ENCODE assay signal across 22 cellular contexts in genomic region chr18:9055626-9056025, GRCh38. TPM values are rescaled to one million over a fixed set of nuclear protein-coding genes. Genes with fewer than 3 reads are reported as not detected.
A peak's percentile ranks its signal among the peaks of the same experiment; 100 is the strongest.
DNase-seq lines count a peak whose midpoint lies in the region; ATAC-seq and TF ChIP-seq lines count a peak whose summit lies in the region.
"Had no signal": no experiment of that assay in that cellular context is flagged by ENCODE, and none has a peak within 500 bp of the region (broad histone marks: within the 10 kb centered on the region; RNA-seq: fewer than 3 reads in every experiment).

No MANE protein-coding gene starts in this region.

- H3K9me3 ChIP-seq in RWPE2 (ENCODE audit: severe bottlenecking) (peaks cover 2% of the 10 kb centered on the region), osteoblast (ENCODE audit: low read depth, low read length) (peaks cover 6% of the 10 kb centered on the region)
- H3K9me3 ChIP-seq: adrenal gland had no signal

- DNase-seq in RWPE2 (ENCODE audit: low spot score) (no peak), epithelial cell of prostate (ENCODE audit: low read depth, low spot score) (no peak), osteoblast (ENCODE audit: insufficient read length, low spot score, missing footprints) (no peak), GM19240 (ENCODE audit: insufficient read length, low spot score) (no peak), GM03348 (ENCODE audit: low spot score) (no peak), HK-2 (ENCODE audit: unreplicated experiment) (no peak)
- DNase-seq: activated CD4-positive, alpha-beta T cell treated with anti-CD3 and anti-CD28 coated beads for 36 hours; activated effector memory CD4-positive, alpha-beta T cell treated with anti-CD3 and anti-CD28 coated beads, Interleukin-2, amount 50 U/mL, for 16 hours; adrenal gland; DMS153; H7; midbrain; NCI-H1436 treated with DMSO at 0.1 percent for 48 hours; NCI-H2171; NCI-H748 treated with DMSO at 0.1 percent for 48 hours; Peyer's patch; retina; stimulated activated naive CD4-positive, alpha-beta T cell treated with Interleukin-2 at 50 U/mL for 16 hours had no signal

- H3K36me3 ChIP-seq in RWPE2 (ENCODE audit: low read depth): no peaks in the 10 kb centered on the region
- H3K36me3 ChIP-seq in osteoblast (ENCODE audit: insufficient read depth, low read length): no peaks in the 10 kb centered on the region
- H3K36me3 ChIP-seq: adrenal gland, cardiac muscle cell, Peyer's patch, upper lobe of left lung had no signal

- no peaks in the 10 kb centered on the region for H3K79me2 ChIP-seq in osteoblast (ENCODE audit: insufficient read depth, low read length)

- H4K20me1 ChIP-seq in osteoblast (ENCODE audit: insufficient read depth, low read length): no peaks in the 10 kb centered on the region

- H3K4me1 ChIP-seq in RWPE2 (ENCODE audit: insufficient read depth, poor library complexity, severe bottlenecking): peaks cover 16% of the 10 kb centered on the region
- H3K4me1 ChIP-seq in osteoblast (ENCODE audit: insufficient read depth, low read length): peaks cover 8% of the 10 kb centered on the region
- H3K4me1 ChIP-seq: Peyer's patch had no signal

- ATAC-seq in GM18907 (IDR thresholded peaks at IDR 0.05; ENCODE audit: unreplicated experiment): peak; percentile 8
- peak; percentile 61 for ATAC-seq in RWPE2 (ENCODE audit: low read depth)
- no peak for ATAC-seq in GM18873 (IDR thresholded peaks at IDR 0.05; ENCODE audit: low FRiP score, unreplicated experiment)

- H2AFZ ChIP-seq in osteoblast (ENCODE audit: low read length): no peak overlapping the region

- peak overlapping the region; percentile 0 for H3K4me2 ChIP-seq in osteoblast (ENCODE audit: insufficient read depth, low read length)

- H3K27ac ChIP-seq in RWPE2 (ENCODE audit: poor library complexity, severe bottlenecking): peak overlapping the region; percentile 77
- H3K27ac ChIP-seq in epithelial cell of prostate: peak overlapping the region; percentile 68
- H3K27ac ChIP-seq in osteoblast (ENCODE audit: low read depth, low read length): no peak overlapping the region
- H3K27ac ChIP-seq: adrenal gland, cardiac muscle cell, Peyer's patch, upper lobe of left lung had no signal

- peak; percentile 48 for TF ChIP-seq CTCF in RWPE2 (IDR thresholded peaks at IDR 0.05; ENCODE audit: poor library complexity, severe bottlenecking)
- no peak for TF ChIP-seq CTCF in osteoblast (IDR thresholded peaks at IDR 0.05; ENCODE audit: extremely low read depth, low read depth, low read length)

- H3K4me3 ChIP-seq in RWPE2 (ENCODE audit: severe bottlenecking) (no peak overlapping the region), osteoblast (ENCODE audit: insufficient read depth, low read length) (no peak overlapping the region)
- H3K4me3 ChIP-seq: adrenal gland, cardiac muscle cell, Peyer's patch, upper lobe of left lung had no signal

- H3K27me3 ChIP-seq in RWPE2 (ENCODE audit: insufficient read depth, poor library complexity, severe bottlenecking) (no peaks in the 10 kb centered on the region), osteoblast (ENCODE audit: insufficient read depth, low read length) (no peaks in the 10 kb centered on the region)
- H3K27me3 ChIP-seq: adrenal gland, cardiac muscle cell, Peyer's patch, upper lobe of left lung had no signal

RNA-seq across cellular contexts. Expression of gene NDUFV2, which starts 46.9 kb away (rescaled TPM):
- total RNA-seq in osteoblast: 95.9 and 102 TPM in 2 replicates
